ENCODE assay signal across 30 cellular contexts in the genomic region with DNA sequence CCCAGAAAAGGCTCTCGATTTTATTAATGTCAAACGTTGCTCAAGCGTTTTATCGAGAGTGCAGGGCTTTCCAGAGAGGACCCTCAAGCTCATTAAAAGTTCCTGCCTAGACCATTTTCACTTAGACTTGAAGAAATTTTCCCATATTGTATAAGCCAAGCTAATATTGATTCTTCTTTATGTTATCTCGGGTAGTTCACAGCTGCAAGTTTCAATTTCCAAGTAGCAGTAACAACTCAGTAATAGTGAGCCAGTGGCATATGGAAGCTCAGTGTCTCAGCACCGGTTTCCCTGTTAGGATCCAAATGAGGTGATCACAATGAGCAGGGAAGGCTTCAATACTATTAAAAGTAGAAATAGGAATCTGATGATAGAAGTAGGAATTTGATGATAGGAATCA.
"Had no signal": no experiment of that assay in that cellular context is flagged by ENCODE, and none has a peak within 500 bp of the region (broad histone marks: within the 10 kb centered on the region; RNA-seq: fewer than 3 reads in every experiment).

No MANE protein-coding gene starts in this region.

- H3K27me3 ChIP-seq: ascending aorta, esophagus muscularis mucosa, hepatocyte, right lobe of liver, stomach, thyroid gland, upper lobe of left lung had no signal

- H3K4me2 ChIP-seq: hepatocyte had no signal

- H3K4me3 ChIP-seq: ascending aorta, breast epithelium, esophagus muscularis mucosa, hepatocyte, left ventricle myocardium inferior, lung, mucosa of descending colon, right lobe of liver, stomach, thyroid gland, upper lobe of left lung had no signal

- H3K79me2 ChIP-seq: hepatocyte had no signal

- H3K4me1 ChIP-seq: ascending aorta, breast epithelium, esophagus muscularis mucosa, left ventricle myocardium inferior, right lobe of liver, stomach, thyroid gland, upper lobe of left lung had no signal

- DNase-seq: activated CD4-positive, alpha-beta memory T cell treated with anti-CD3 and anti-CD28 coated beads for 36 hours; activated CD4-positive, alpha-beta T cell treated with anti-CD3 and anti-CD28 coated beads, Interleukin-2, amount 10 ng/mL, durations not matched to agents 24 days and 14 days; activated CD4-positive, CD25-positive, alpha-beta regulatory T cell treated with anti-CD3 and anti-CD28 coated beads, Interleukin-2, amount 50 U/mL, for 72 hours; activated CD8-positive, alpha-beta memory T cell treated with anti-CD3 and anti-CD28 coated beads, Interleukin-2, amount 50 U/mL, for 48 hours; activated gamma-delta T cell; activated naive CD4-positive, alpha-beta T cell treated with anti-CD3 and anti-CD28 coated beads, Interleukin-2, amount 10 ng/mL, durations not matched to agents 7 days and 5 days; activated naive CD8-positive, alpha-beta T cell treated with anti-CD3 and anti-CD28 coated beads, Interleukin-2, amount 10 ng/mL, durations not matched to agents 7 days and 5 days; activated T-cell treated with anti-CD3 and anti-CD28 coated beads, Interleukin-2, amount 50 U/mL, for 24 hours; central memory CD4-positive, alpha-beta T cell; dermis blood vessel endothelial cell; effector CD4-positive, alpha-beta T cell; foreskin melanocyte; islet precursor cell; left ventricle myocardium inferior; mucosa of descending colon; naive B cell; posterior cingulate gyrus; right lobe of liver; small intestine; stimulated activated CD4-positive, alpha-beta T cell treated with anti-CD3 and anti-CD28 coated beads, Interleukin-4, amount 100 ng/mL, for 24 hours; stomach; T-helper 2 cell; thyroid gland; upper lobe of left lung had no signal

- H3K9me3 ChIP-seq: ascending aorta, breast epithelium, esophagus muscularis mucosa, mucosa of descending colon, right lobe of liver, stomach, thyroid gland, upper lobe of left lung had no signal

- H3K27ac ChIP-seq: ascending aorta, breast epithelium, hepatocyte, right lobe of liver, thyroid gland had no signal

- H3K36me3 ChIP-seq: ascending aorta, breast epithelium, esophagus muscularis mucosa, left ventricle myocardium inferior, right lobe of liver, stomach, thyroid gland, upper lobe of left lung had no signal

- H2AFZ ChIP-seq: hepatocyte had no signal

- ATAC-seq: mucosa of descending colon; right lobe of liver; stimulated activated memory B cell treated with anti-CD40 and anti-IgM and Interleukin-4, amounts not matched to agents 10 μg/mL and 1 μg/mL and 100 μg/mL, for 72 hours had no signal
